Comparison of ENCODE assay signal across 11 cellular contexts in the genomic region with DNA sequence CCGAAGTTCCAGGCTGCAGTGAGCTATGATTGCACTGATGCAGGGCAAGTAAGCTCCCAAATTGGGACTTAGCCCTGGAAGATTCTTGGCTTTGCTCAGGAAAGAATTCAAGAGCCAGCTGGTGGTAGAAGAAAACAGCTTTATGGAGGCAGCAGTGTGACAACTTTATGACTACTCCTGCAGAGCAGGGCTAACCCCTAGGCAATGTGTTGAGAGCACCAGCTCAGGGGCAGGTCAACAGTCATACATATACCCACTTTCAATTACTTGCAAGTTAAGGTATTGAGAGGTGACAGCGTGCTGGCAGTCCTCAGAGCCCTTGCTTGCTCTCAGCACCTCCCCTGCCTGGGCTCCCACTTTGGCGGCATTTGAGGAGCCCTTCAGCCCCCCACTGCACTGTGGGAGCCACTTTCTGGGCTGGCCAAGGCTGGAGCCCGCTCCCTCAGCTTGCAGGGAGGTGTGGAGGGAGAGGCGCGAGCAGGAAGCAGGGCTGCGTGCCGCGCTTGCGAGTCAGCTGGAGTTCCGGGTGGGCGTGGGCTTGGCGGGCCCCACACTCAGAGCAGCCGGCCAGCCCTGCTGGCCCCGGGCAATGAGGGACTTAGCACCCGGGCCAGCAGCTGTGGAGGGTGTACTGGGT. TPM values are rescaled to one million over a fixed set of nuclear protein-coding genes. Genes with fewer than 3 reads are reported as not detected.
DNase-seq lines count a peak whose midpoint lies in the region; ATAC-seq, FAIRE-seq and TF ChIP-seq lines count a peak whose summit lies in the region.
"Not testable (repeated sequence)": the region's sequence is repeated elsewhere in the genome, so short reads cannot be mapped to it uniquely, and the experiment has no call there.
"Had no signal": no experiment of that assay in that cellular context is flagged by ENCODE, and none has a peak within 500 bp of the region (broad histone marks: within the 10 kb centered on the region; RNA-seq: fewer than 3 reads in every experiment).

No MANE protein-coding gene starts in this region.

- H2AFZ ChIP-seq in astrocyte (ENCODE audit: low read depth, low read length) = not testable (repeated sequence)

- H3K27ac Mint-ChIP-seq in CD8-positive, alpha-beta T cell = peak overlapping the region; percentile 97
- H3K27ac Mint-ChIP-seq in T-cell = peak overlapping the region; percentile 98 to 99
- not testable (repeated sequence) for H3K27ac Mint-ChIP-seq in astrocyte (ENCODE audit: unreplicated experiment)

- CTCF ChIA-PET in CD8-positive, alpha-beta T cell (lab: Charles Lee) = interaction anchor here (0.8 to 3.1 kb wide), 4 partner anchors 8 to 137 kb away, joined by 3 to 17 read pairs (median 7); no protein-coding TSS in a partner anchor
- CTCF ChIA-PET in T-cell (lab: Charles Lee) = interaction anchor here in 1 of 2 donors (0.8 to 0.9 kb wide), 2 partner anchors 53 to 54 kb away, joined by 3 to 4 read pairs; no protein-coding TSS in a partner anchor

- not testable (repeated sequence) for H3K36me3 ChIP-seq in CD8-positive, alpha-beta T cell (ENCODE audit: insufficient read depth, low read length); astrocyte (ENCODE audit: insufficient read depth, low read length); heart right ventricle; mesodermal cell (ENCODE audit: control insufficient read depth, insufficient read depth, low read length); gastrocnemius medialis; transverse colon

- FAIRE-seq in astrocyte (lab: Jason Lieb, UNC) = not testable (repeated sequence)

- TF ChIP-seq POLR2A in gastrocnemius medialis (IDR thresholded peaks at IDR 0.05); transverse colon (IDR thresholded peaks at IDR 0.05): not testable (repeated sequence)

- in situ Hi-C loops in gastrocnemius medialis (cut with MboI; ENCODE audit: low sequenced_read_pairs in 4 of 4); transverse colon (cut with MboI; ENCODE audit: low pct_ligation_motif_present in 1 of 4, low pct_unique_long_range_greater_than_20kb in 1 of 4, low sequenced_read_pairs in 3 of 4): not testable (repeated sequence)

- not testable (repeated sequence) for TF ChIP-seq EP300 in transverse colon (IDR thresholded peaks at IDR 0.05; ENCODE audit: low read depth)

- not testable (repeated sequence) for H3K9me3 Mint-ChIP-seq in CD8-positive, alpha-beta T cell; T-cell; astrocyte (ENCODE audit: unreplicated experiment)

- H3K27ac ChIP-seq in CD8-positive, alpha-beta T cell (ENCODE audit: low read depth, low read length) = peak overlapping the region; percentile 54
- H3K27ac ChIP-seq in astrocyte (ENCODE audit: low read depth, low read length) = not testable (repeated sequence)
- peak overlapping the region in 9 of 10 donors; percentile 14 to 93 (median 64) for H3K27ac ChIP-seq in heart right ventricle
- H3K27ac ChIP-seq in mesodermal cell (ENCODE audit: low read depth, low read length, severe bottlenecking) = peak overlapping the region; percentile 36
- peak overlapping the region in 3 of 4 donors; percentile 40 to 62 (median 60) for H3K27ac ChIP-seq in gastrocnemius medialis
- H3K27ac ChIP-seq in transverse colon = peak overlapping the region; percentile 41 to 68 (median 56)

- POLR2A ChIA-PET in CD8-positive, alpha-beta T cell (lab: Charles Lee) = interaction anchor here (1.0 to 3.1 kb wide), 5 partner anchors 10 to 108 kb away, joined by 3 to 15 read pairs (median 3); no protein-coding TSS in a partner anchor
- POLR2A ChIA-PET in T-cell (lab: Charles Lee) = interaction anchor here in 1 of 2 donors (1.2 kb wide), 1 partner anchor 322 kb away, joined by 3 read pairs; no protein-coding TSS in a partner anchor

- H3K9ac ChIP-seq in astrocyte (ENCODE audit: low read length) = not testable (repeated sequence)

- 72 to 81% methylated on average over 15 to 16 of the region's 16 CpGs for WGBS in heart right ventricle, 2 donors
- WGBS in mesodermal cell (ENCODE audit: insufficient coverage in 2 of 2), 2 experiments = 97 to 100% methylated on average over 1 to 13 of the region's 16 CpGs
- 33 to 87% methylated on average over 1 to 11 of the region's 16 CpGs for WGBS in transverse colon (ENCODE audit: low coverage in 1 of 2), 2 donors

- not testable (repeated sequence) for TF ChIP-seq CTCF in CD8-positive, alpha-beta T cell (IDR thresholded peaks at IDR 0.05); astrocyte (IDR thresholded peaks at IDR 0.05; ENCODE audit: insufficient read depth, low read depth, low read length); heart right ventricle (IDR thresholded peaks at IDR 0.05); gastrocnemius medialis (IDR thresholded peaks at IDR 0.05 in 4 of 5, conservative IDR thresholded peaks at IDR 0.05 in 1 of 5); transverse colon (IDR thresholded peaks at IDR 0.05)

- not testable (repeated sequence) for H3K9me3 ChIP-seq in CD8-positive, alpha-beta T cell (ENCODE audit: low read length); astrocyte (ENCODE audit: insufficient read depth, low read depth, low read length); heart right ventricle; mesodermal cell (ENCODE audit: control insufficient read depth, low read length); gastrocnemius medialis; transverse colon

- peaks cover 56% of the 10 kb centered on the region for H3K4me1 Mint-ChIP-seq in CD8-positive, alpha-beta T cell (ENCODE audit: low read depth)
- peaks cover 54 to 58% (median 54%) of the 10 kb centered on the region in 3 donors for H3K4me1 Mint-ChIP-seq in T-cell
- not testable (repeated sequence) for H3K4me1 Mint-ChIP-seq in astrocyte (ENCODE audit: low read depth, unreplicated experiment)

- peak overlapping the region; percentile 9 for H3K4me3 ChIP-seq in CD8-positive, alpha-beta T cell (ENCODE audit: low read depth, low read length)
- not testable (repeated sequence) for H3K4me3 ChIP-seq in astrocyte (ENCODE audit: insufficient read depth, low read depth, low read length); heart right ventricle; mesodermal cell (ENCODE audit: extremely low read depth, insufficient read depth, low read length, poor library complexity, severe bottlenecking); gastrocnemius medialis; transverse colon

- intact Hi-C loops in CD8-positive, alpha-beta T cell (cut with DNase I, micrococcal nuclease) = loop anchor here in 1 of 2 experiments (2.0 to 5.0 kb wide), 2 partner anchors 25 to 55 kb away; no protein-coding TSS in a partner anchor
- intact Hi-C loops in heart right ventricle (cut with DNase I); gastrocnemius medialis (cut with DNase I; ENCODE audit: low total_unique reads); transverse colon (cut with DNase I; ENCODE audit: low total_unique reads): not testable (repeated sequence)

- peaks cover 63% of the 10 kb centered on the region for H3K4me1 ChIP-seq in CD8-positive, alpha-beta T cell (ENCODE audit: insufficient read depth, low read length)
- not testable (repeated sequence) for H3K4me1 ChIP-seq in astrocyte (ENCODE audit: insufficient read depth, low read length); mesodermal cell (ENCODE audit: control insufficient read depth, insufficient read depth, low read length, poor library complexity, severe bottlenecking)
- peaks cover 3 to 56% (median 27%) of the 10 kb centered on the region in 9 donors for H3K4me1 ChIP-seq in heart right ventricle
- peaks cover 3 to 22% of the 10 kb centered on the region in 2 donors for H3K4me1 ChIP-seq in gastrocnemius medialis
- peaks cover 0 to 26% (median 0%) of the 10 kb centered on the region in 4 donors for H3K4me1 ChIP-seq in transverse colon

- H3K4me3 Mint-ChIP-seq in CD8-positive, alpha-beta T cell = peak overlapping the region; percentile 64
- peak overlapping the region in 1 of 3 donors; percentile 67 for H3K4me3 Mint-ChIP-seq in T-cell
- H3K4me3 Mint-ChIP-seq in astrocyte (ENCODE audit: unreplicated experiment) = peak overlapping the region; percentile 40

- H3K36me3 Mint-ChIP-seq in CD8-positive, alpha-beta T cell; T-cell; astrocyte (ENCODE audit: low read depth, unreplicated experiment): not testable (repeated sequence)

- not testable (repeated sequence) for DNase-seq in CD8-positive, alpha-beta T cell; T-cell; astrocyte (ENCODE audit: low read depth); heart right ventricle; gastrocnemius medialis; transverse colon
- peak; percentile 27 to 30 for DNase-seq in activated T-cell treated with anti-CD3 and anti-CD28 coated beads, Interleukin-2, amount 50 U/mL, for 48 hours

- not testable (repeated sequence) for ATAC-seq in CD8-positive, alpha-beta T cell; T-cell (replicated peaks in 1 of 4); heart right ventricle; gastrocnemius medialis

- H3K4me2 ChIP-seq in astrocyte (ENCODE audit: low read length) = not testable (repeated sequence)

- not testable (repeated sequence) for H3K79me2 ChIP-seq in astrocyte (ENCODE audit: insufficient read depth, low read length)

- not testable (repeated sequence) for H3K27me3 Mint-ChIP-seq in CD8-positive, alpha-beta T cell (ENCODE audit: low read depth); T-cell; astrocyte (ENCODE audit: low read depth, unreplicated experiment)

- not testable (repeated sequence) for H3K27me3 ChIP-seq in CD8-positive, alpha-beta T cell (ENCODE audit: insufficient read depth, low read length); astrocyte (ENCODE audit: insufficient read depth, low read length); heart right ventricle; gastrocnemius medialis; transverse colon

- H4K20me1 ChIP-seq in astrocyte (ENCODE audit: insufficient read depth, low read length) = not testable (repeated sequence)

RNA-seq across cellular contexts. Expression of gene VWF, which starts 17.4 kb away (rescaled TPM):
- not detected for total RNA-seq in CD8-positive, alpha-beta T cell
- under 1 TPM in 4 of 5 donors, not detected in 1; 0.13 to 0.90 (median 0.74) TPM for total RNA-seq in T-cell
- total RNA-seq in astrocyte = 0.23 and 0.82 TPM in 2 replicates
- total RNA-seq in heart right ventricle = 100 to 1,000 TPM; 163 to 480 (median 275) TPM
- 100 to 1,000 TPM; 104 to 254 TPM for polyA plus RNA-seq in heart right ventricle
- 4.1 TPM for polyA plus RNA-seq in mesodermal cell (2013, experiment 1 of 2)
- polyA plus RNA-seq in mesodermal cell (2013, experiment 2 of 2) = 3.3 TPM
- total RNA-seq in gastrocnemius medialis = 100 to 1,000 TPM in 2 of 4 donors, 10 to 100 TPM in 2; 78.8 to 118 (median 101) TPM
- total RNA-seq in transverse colon = 10 to 100 TPM; 31.3 to 71.2 (median 51.5) TPM
- total RNA-seq: GM23248, PC-3 had no signal
- polyA plus RNA-seq: neural cell had no signal

RNA-seq across cellular contexts. Expression of gene CD9, which starts 58.4 kb away (rescaled TPM):
- total RNA-seq in CD8-positive, alpha-beta T cell = 1 to 10 TPM; 1.3 to 1.8 TPM
- total RNA-seq in T-cell = 1 to 10 TPM; 2.6 to 5.7 (median 3.3) TPM
- total RNA-seq in astrocyte = 46.0 and 52.2 TPM in 2 replicates
- 10 to 100 TPM; 24.8 to 70.4 (median 52.8) TPM for total RNA-seq in heart right ventricle
- polyA plus RNA-seq in heart right ventricle = 100 to 1,000 TPM in 1 of 2 donors, 10 to 100 TPM in 1; 52.3 to 109 TPM
- 83.6 TPM for polyA plus RNA-seq in mesodermal cell (2013, experiment 1 of 2)
- polyA plus RNA-seq in mesodermal cell (2013, experiment 2 of 2) = 66.9 TPM
- total RNA-seq in gastrocnemius medialis = 10 to 100 TPM; 26.7 to 50.6 (median 48.4) TPM
- 100 to 1,000 TPM; 207 to 668 (median 481) TPM for total RNA-seq in transverse colon
- polyA plus RNA-seq: neural cell had no signal

Comparison
In these comparisons a context has a peak if more than half of its experiments do, and no peak if none do; other contexts are left out.
1. RNA of gene VWF, which starts 17.4 kb away (total RNA-seq): 163 to 480 TPM in heart right ventricle, 78.8 to 118 TPM in gastrocnemius medialis and 31.3 to 71.2 TPM in transverse colon; 0.13 to 0.90 TPM in T-cell, not detected in CD8-positive, alpha-beta T cell and 0.23 to 0.82 TPM in astrocyte; every median in the first group is over 10 times any median in the second.